Comparison of ENCODE assay signal across 14 cellular contexts in genomic region chr1:162663086-162663485, GRCh38. TPM values are rescaled to one million over a fixed set of nuclear protein-coding genes. Genes with fewer than 3 reads are reported as not detected.
DNase-seq lines count a peak whose midpoint lies in the region; ATAC-seq and TF ChIP-seq lines count a peak whose summit lies in the region.
"Had no signal": no experiment of that assay in that cellular context is flagged by ENCODE, and none has a peak within 500 bp of the region (broad histone marks: within the 10 kb centered on the region; RNA-seq: fewer than 3 reads in every experiment).

No MANE protein-coding gene starts in this region.

- peak overlapping the region; percentile 62 for H3K4me2 ChIP-seq in osteoblast (ENCODE audit: insufficient read depth, low read length)

- peaks cover 45% of the 10 kb centered on the region for H4K20me1 ChIP-seq in osteoblast (ENCODE audit: insufficient read depth, low read length)

- no peak overlapping the region for H3K4me3 Mint-ChIP-seq in stimulated activated naive CD8-positive, alpha-beta T cell treated with anti-CD3 and anti-CD28 coated beads, Interleukin-15, amount 100 ng/mL, for 72 hours
- no peak overlapping the region for H3K4me3 Mint-ChIP-seq in activated T-helper 1 cell treated with anti-CD3 and anti-CD28 coated beads, Interleukin-12 subunit alpha, Interleukin-12 subunit beta, Interleukin-2, Interleukin-4 antibody, amounts not matched to agents 30 ng/mL and 10 ng/mL and 1 ng/mL, durations not matched to agents 14 hours and 24 hours and 36 hours
- H3K4me3 Mint-ChIP-seq: CD14-positive monocyte, nephron progenitor cell had no signal

- intact Hi-C loops in activated T-helper 1 cell treated with anti-CD3 and anti-CD28 coated beads, Interleukin-12 subunit alpha, Interleukin-12 subunit beta, Interleukin-2, Interleukin-4 antibody, amounts not matched to agents 30 ng/mL and 10 ng/mL and 1 ng/mL, durations not matched to agents 14 hours and 24 hours and 36 hours (cut with micrococcal nuclease): no loop called here

- peak overlapping the region; percentile 49 for H3K9ac ChIP-seq in adipocyte (ENCODE audit: low read length)

- H3K27ac ChIP-seq in osteoblast (ENCODE audit: low read depth, low read length): peak overlapping the region; percentile 71
- H3K27ac ChIP-seq: gastrocnemius medialis had no signal

- H3K27me3 Mint-ChIP-seq in stimulated activated naive CD8-positive, alpha-beta T cell treated with anti-CD3 and anti-CD28 coated beads, Interleukin-15, amount 100 ng/mL, for 72 hours: peaks cover 3% of the 10 kb centered on the region
- peaks cover 19% of the 10 kb centered on the region for H3K27me3 Mint-ChIP-seq in activated T-helper 1 cell treated with anti-CD3 and anti-CD28 coated beads, Interleukin-12 subunit alpha, Interleukin-12 subunit beta, Interleukin-2, Interleukin-4 antibody, amounts not matched to agents 30 ng/mL and 10 ng/mL and 1 ng/mL, durations not matched to agents 14 hours and 24 hours and 36 hours (ENCODE audit: insufficient read depth)

- H3K4me1 Mint-ChIP-seq in stimulated activated naive CD8-positive, alpha-beta T cell treated with anti-CD3 and anti-CD28 coated beads, Interleukin-15, amount 100 ng/mL, for 72 hours: no peaks in the 10 kb centered on the region
- H3K4me1 Mint-ChIP-seq in activated T-helper 1 cell treated with anti-CD3 and anti-CD28 coated beads, Interleukin-12 subunit alpha, Interleukin-12 subunit beta, Interleukin-2, Interleukin-4 antibody, amounts not matched to agents 30 ng/mL and 10 ng/mL and 1 ng/mL, durations not matched to agents 14 hours and 24 hours and 36 hours (ENCODE audit: low read depth): no peaks in the 10 kb centered on the region
- H3K4me1 Mint-ChIP-seq: CD14-positive monocyte had no signal

- no peaks in the 10 kb centered on the region for H3K9me3 ChIP-seq in adipocyte (ENCODE audit: control insufficient read depth, low read length)
- H3K9me3 ChIP-seq in osteoblast (ENCODE audit: low read depth, low read length): no peaks in the 10 kb centered on the region
- H3K9me3 ChIP-seq: gastrocnemius medialis had no signal

- DNase-seq in adipocyte (ENCODE audit: low read depth) (peak; percentile 71), osteoblast (ENCODE audit: insufficient read length, low spot score, missing footprints) (no peak), NCI-H1092 (lab: John Stamatoyannopoulos, UW) (no peak)
- DNase-seq in stimulated activated CD4-positive, alpha-beta T cell treated with anti-CD3 and anti-CD28 coated beads, Interleukin-2, amount 100 ng/mL, for 24 hours: no peak
- no peak for DNase-seq in stimulated activated naive CD8-positive, alpha-beta T cell treated with anti-CD3 and anti-CD28 coated beads, Interleukin-15, amount 100 ng/mL, for 72 hours
- no peak for DNase-seq in activated T-helper 1 cell treated with anti-CD3 and anti-CD28 coated beads, Interleukin-12 subunit alpha, Interleukin-12 subunit beta, Interleukin-2, Interleukin-4 antibody, amounts not matched to agents 30 ng/mL and 10 ng/mL and 1 ng/mL, durations not matched to agents 14 hours and 24 hours and 36 hours (ENCODE audit: low spot score)
- DNase-seq: activated CD4-positive, alpha-beta T cell treated with anti-CD3 and anti-CD28 coated beads for 48 hours; nephron progenitor cell; stimulated activated CD8-positive, alpha-beta memory T cell treated with anti-CD3 and anti-CD28 coated beads, Interleukin-4, amount 100 ng/mL, for 48 hours; SW 1271 had no signal

- H3K36me3 Mint-ChIP-seq in activated T-helper 1 cell treated with anti-CD3 and anti-CD28 coated beads, Interleukin-12 subunit alpha, Interleukin-12 subunit beta, Interleukin-2, Interleukin-4 antibody, amounts not matched to agents 30 ng/mL and 10 ng/mL and 1 ng/mL, durations not matched to agents 14 hours and 24 hours and 36 hours (ENCODE audit: low read depth): no peaks in the 10 kb centered on the region
- H3K36me3 Mint-ChIP-seq: CD14-positive monocyte had no signal

- TF ChIP-seq CTCF in osteoblast (IDR thresholded peaks at IDR 0.05; ENCODE audit: extremely low read depth, low read depth, low read length): no peak

- peak overlapping the region; percentile 43 for H3K4me3 ChIP-seq in adipocyte (ENCODE audit: low read length)
- H3K4me3 ChIP-seq in osteoblast (ENCODE audit: insufficient read depth, low read length): peak overlapping the region; percentile 40
- H3K4me3 ChIP-seq: gastrocnemius medialis had no signal

- H3K36me3 ChIP-seq in adipocyte (ENCODE audit: control insufficient read depth, insufficient read depth, low read length, severe bottlenecking): peaks cover 49% of the 10 kb centered on the region
- H3K36me3 ChIP-seq in osteoblast (ENCODE audit: insufficient read depth, low read length): peaks cover 21% of the 10 kb centered on the region
- H3K36me3 ChIP-seq: gastrocnemius medialis had no signal

- H3K27me3 ChIP-seq in adipocyte (replicated peaks; ENCODE audit: control insufficient read depth, insufficient read depth, low read length) (no peaks in the 10 kb centered on the region), osteoblast (ENCODE audit: insufficient read depth, low read length) (no peaks in the 10 kb centered on the region)
- H3K27me3 ChIP-seq: gastrocnemius medialis had no signal

- H3K4me1 ChIP-seq in adipocyte (ENCODE audit: control insufficient read depth, insufficient read depth, low read length): peaks cover 66% of the 10 kb centered on the region
- H3K4me1 ChIP-seq in osteoblast (ENCODE audit: insufficient read depth, low read length): peaks cover 38% of the 10 kb centered on the region

- no peak overlapping the region for H3K27ac Mint-ChIP-seq in stimulated activated naive CD8-positive, alpha-beta T cell treated with anti-CD3 and anti-CD28 coated beads, Interleukin-15, amount 100 ng/mL, for 72 hours
- H3K27ac Mint-ChIP-seq in activated T-helper 1 cell treated with anti-CD3 and anti-CD28 coated beads, Interleukin-12 subunit alpha, Interleukin-12 subunit beta, Interleukin-2, Interleukin-4 antibody, amounts not matched to agents 30 ng/mL and 10 ng/mL and 1 ng/mL, durations not matched to agents 14 hours and 24 hours and 36 hours: no peak overlapping the region
- H3K27ac Mint-ChIP-seq: CD14-positive monocyte, nephron progenitor cell had no signal

- H2AFZ ChIP-seq in osteoblast (ENCODE audit: low read length): no peak overlapping the region

- no peaks in the 10 kb centered on the region for H3K9me3 Mint-ChIP-seq in stimulated activated naive CD8-positive, alpha-beta T cell treated with anti-CD3 and anti-CD28 coated beads, Interleukin-15, amount 100 ng/mL, for 72 hours
- no peaks in the 10 kb centered on the region for H3K9me3 Mint-ChIP-seq in activated T-helper 1 cell treated with anti-CD3 and anti-CD28 coated beads, Interleukin-12 subunit alpha, Interleukin-12 subunit beta, Interleukin-2, Interleukin-4 antibody, amounts not matched to agents 30 ng/mL and 10 ng/mL and 1 ng/mL, durations not matched to agents 14 hours and 24 hours and 36 hours

- peaks cover 85% of the 10 kb centered on the region for H3K79me2 ChIP-seq in osteoblast (ENCODE audit: insufficient read depth, low read length)

- peak; percentile 66 for ATAC-seq in GM18498 (IDR thresholded peaks at IDR 0.05; ENCODE audit: unreplicated experiment)
- ATAC-seq in HG02870 (IDR thresholded peaks at IDR 0.05; ENCODE audit: unreplicated experiment): peak; percentile 72
- no peak for ATAC-seq in stimulated activated naive CD8-positive, alpha-beta T cell treated with anti-CD3 and anti-CD28 coated beads, Interleukin-15, amount 100 ng/mL, for 72 hours

RNA-seq across cellular contexts. Expression of gene DDR2, which starts 30.8 kb away (rescaled TPM):
- 363 and 384 TPM in 2 replicates for total RNA-seq in osteoblast
- 0.44 and 0.66 TPM in 2 replicates for total RNA-seq in activated T-helper 1 cell treated with anti-CD3 and anti-CD28 coated beads, Interleukin-12 subunit alpha, Interleukin-12 subunit beta, Interleukin-2, Interleukin-4 antibody, amounts not matched to agents 30 ng/mL and 10 ng/mL and 1 ng/mL, durations not matched to agents 14 hours and 24 hours and 36 hours

Comparison
In these comparisons a context has a peak if more than half of its experiments do, and no peak if none do; other contexts are left out.
1. RNA of gene DDR2, which starts 30.8 kb away (total RNA-seq): 363 to 384 TPM in osteoblast; 0.44 to 0.66 TPM in activated T-helper 1 cell treated with anti-CD3 and anti-CD28 coated beads, Interleukin-12 subunit alpha, Interleukin-12 subunit beta, Interleukin-2, Interleukin-4 antibody, amounts not matched to agents 30 ng/mL and 10 ng/mL and 1 ng/mL, durations not matched to agents 14 hours and 24 hours and 36 hours; every median in the first group is over 100 times any median in the second.